Comparison of ENCODE assay signal across 20 cellular contexts in genomic region chr13:59086147-59086546, GRCh38.
DNase-seq lines count a peak whose midpoint lies in the region; ATAC-seq and TF ChIP-seq lines count a peak whose summit lies in the region.
"Had no signal": no experiment of that assay in that cellular context is flagged by ENCODE, and none has a peak within 500 bp of the region (broad histone marks: within the 10 kb centered on the region; RNA-seq: fewer than 3 reads in every experiment).

No MANE protein-coding gene starts in this region.

- CTCF ChIA-PET in SK-N-SH (lab: Yijun Ruan, JAX), result no interaction called here
- CTCF ChIA-PET in activated naive CD4-positive, alpha-beta T cell treated with anti-CD3 and anti-CD28 coated beads for 36 hours (lab: Charles Lee), result no interaction called here

- no peaks in the 10 kb centered on the region for H3K27me3 Mint-ChIP-seq in activated naive CD4-positive, alpha-beta T cell treated with anti-CD3 and anti-CD28 coated beads for 36 hours (ENCODE audit: low read depth)
- H3K27me3 Mint-ChIP-seq: brain had no signal

- H3K9ac ChIP-seq in SK-N-SH, result no peak overlapping the region

- H3K4me1 ChIP-seq in SK-N-SH (ENCODE audit: control insufficient read depth in 1 of 2, insufficient read depth in 2 of 2, low read depth in 1 of 2, low read length in 1 of 2) (peaks cover 0 to 10% of the 10 kb centered on the region in 2 experiments; a peak in 3 of 4 replicates), upper lobe of left lung (no peaks in the 10 kb centered on the region)
- H3K4me1 ChIP-seq: BE2C, transverse colon had no signal

- no peak overlapping the region for H3K4me2 ChIP-seq in SK-N-SH

- peaks cover 0 to 4% of the 10 kb centered on the region in 2 experiments for H3K36me3 ChIP-seq in SK-N-SH (replicated peaks in 1 of 2; ENCODE audit: control insufficient read depth in 1 of 2, insufficient read depth in 2 of 2, low read length in 1 of 2)
- no peaks in the 10 kb centered on the region for H3K36me3 ChIP-seq in upper lobe of left lung
- H3K36me3 ChIP-seq: BE2C, neutrophil, transverse colon had no signal

- 0 out of 4 replicates have a peak overlapping the region, but pooled peaks of 1 of the 2 experiments have one; percentile 7 for H3K27ac ChIP-seq in SK-N-SH (ENCODE audit: low read depth in 2 of 2, low read length in 1 of 2)
- no peak overlapping the region for H3K27ac ChIP-seq in upper lobe of left lung
- H3K27ac ChIP-seq: neutrophil, transverse colon had no signal

- H3K4me1 Mint-ChIP-seq in activated naive CD4-positive, alpha-beta T cell treated with anti-CD3 and anti-CD28 coated beads for 36 hours (ENCODE audit: low read depth), result no peaks in the 10 kb centered on the region
- H3K4me1 Mint-ChIP-seq: brain, mesothelial cell of epicardium had no signal

- TF ChIP-seq POLR2A in upper lobe of left lung (IDR thresholded peaks at IDR 0.05), result no peak

- no peak for TF ChIP-seq RAD21 in SK-N-SH (IDR thresholded peaks at IDR 0.05; ENCODE audit: low read length)

- no peak overlapping the region for H3K4me3 Mint-ChIP-seq in activated naive CD4-positive, alpha-beta T cell treated with anti-CD3 and anti-CD28 coated beads for 36 hours
- H3K4me3 Mint-ChIP-seq: brain, mesothelial cell of epicardium had no signal

- intact Hi-C loops in activated naive CD4-positive, alpha-beta T cell treated with anti-CD3 and anti-CD28 coated beads for 36 hours (cut with micrococcal nuclease), result no loop called here

- H3F3A ChIP-seq in SK-N-SH (replicated peaks; ENCODE audit: insufficient read depth), result peaks cover 22% of the 10 kb centered on the region

- DNase-seq in H4 (ENCODE audit: low spot score) (peak; percentile 74), SK-N-SH (no peak), fibroblast of mammary gland (ENCODE audit: low read depth) (peak; percentile 65), renal cortical epithelial cell (ENCODE audit: low read depth) (peak; percentile 26), NCI-H128 (lab: John Stamatoyannopoulos, UW; ENCODE audit: unreplicated experiment) (no peak), upper lobe of left lung (no peak), cerebellar cortex (ENCODE audit: low spot score) (no peak)
- no peak for DNase-seq in activated naive CD4-positive, alpha-beta T cell treated with anti-CD3 and anti-CD28 coated beads for 36 hours
- DNase-seq: activated gamma-delta T cell; BE2C; DMS 273 treated with DMSO at 0.1 percent for 48 hours; effector CD8-positive, alpha-beta T cell; glutamatergic neuron; NCI-H1105; stimulated activated CD4-positive, alpha-beta T cell treated with anti-CD3 and anti-CD28 coated beads, Interleukin-4, amount 100 ng/mL, for 1 hour; transverse colon had no signal

- H2AFZ ChIP-seq in SK-N-SH (ENCODE audit: low read depth), result no peak overlapping the region

- no peak overlapping the region for H3K27ac Mint-ChIP-seq in activated naive CD4-positive, alpha-beta T cell treated with anti-CD3 and anti-CD28 coated beads for 36 hours
- H3K27ac Mint-ChIP-seq: brain, mesothelial cell of epicardium had no signal

- no peaks in the 10 kb centered on the region for H3K27me3 ChIP-seq in SK-N-SH (ENCODE audit: insufficient read depth)
- H3K27me3 ChIP-seq in upper lobe of left lung, result no peaks in the 10 kb centered on the region
- H3K27me3 ChIP-seq: BE2C, neutrophil, transverse colon had no signal

- H3K9me3 Mint-ChIP-seq in activated naive CD4-positive, alpha-beta T cell treated with anti-CD3 and anti-CD28 coated beads for 36 hours, result peaks cover 8% of the 10 kb centered on the region

- no peaks in the 10 kb centered on the region for H4K20me1 ChIP-seq in SK-N-SH (ENCODE audit: insufficient read depth)

- H3K4me3 ChIP-seq in SK-N-SH (ENCODE audit: low read depth in 2 of 2, low read length in 1 of 2) (no peak overlapping the region), fibroblast of mammary gland (ENCODE audit: control insufficient read depth, low read depth, low read length) (no peak overlapping the region), upper lobe of left lung (no peak overlapping the region)
- H3K4me3 ChIP-seq: transverse colon had no signal

- ATAC-seq in upper lobe of left lung (ENCODE audit: low FRiP score in 2 of 2), result no peak
- ATAC-seq: sciatic nerve had no signal

- H3K79me2 ChIP-seq in SK-N-SH (ENCODE audit: insufficient read depth), result no peaks in the 10 kb centered on the region

- no peaks in the 10 kb centered on the region for H3K9me3 ChIP-seq in SK-N-SH
- H3K9me3 ChIP-seq in upper lobe of left lung, result no peaks in the 10 kb centered on the region
- H3K9me3 ChIP-seq: BE2C, neutrophil, transverse colon had no signal

- 6% methylated on average over 2 of the region's 2 CpGs for WGBS in SK-N-SH (ENCODE audit: low lambda C conversion rate)
- WGBS in upper lobe of left lung, 2 donors, result 81 to 88% methylated on average over 2 of the region's 2 CpGs

- TF ChIP-seq CTCF in SK-N-SH (IDR thresholded peaks at IDR 0.05) (no peak), fibroblast of mammary gland (conservative IDR thresholded peaks at IDR 0.05; ENCODE audit: control insufficient read depth, insufficient read depth, low read depth, low read length) (no peak), upper lobe of left lung (IDR thresholded peaks at IDR 0.05) (no peak)

- no peaks in the 10 kb centered on the region for H3K9me2 ChIP-seq in SK-N-SH

- no peaks in the 10 kb centered on the region for H3K36me3 Mint-ChIP-seq in activated naive CD4-positive, alpha-beta T cell treated with anti-CD3 and anti-CD28 coated beads for 36 hours (ENCODE audit: low read depth)
- H3K36me3 Mint-ChIP-seq: brain, mesothelial cell of epicardium had no signal

- TF ChIP-seq EP300 in SK-N-SH (IDR thresholded peaks at IDR 0.05; ENCODE audit: borderline replicate concordance in 1 of 2, low read depth in 1 of 2, low read length in 1 of 2) (peak in 1 of 2 experiments; percentile 23; a peak in 1 of 4 replicates), upper lobe of left lung (IDR thresholded peaks at IDR 0.05) (no peak)

- POLR2A ChIA-PET in SK-N-SH (lab: Yijun Ruan, JAX), result no interaction called here

TF ChIP-seq in SK-N-SH, 30 proteins besides CTCF, POLR2A, EP300 and RAD21:
- TF ChIP-seq MXI1 (IDR thresholded peaks at IDR 0.05; ENCODE audit: low read depth, low read length) (no peak), FOSL2 (IDR thresholded peaks at IDR 0.05; ENCODE audit: borderline replicate concordance, low read depth) (peak; percentile 54; the same call in 1 of the 2 replicates), TCF12 (IDR thresholded peaks at IDR 0.05) (peak; percentile 41), IRF3 (IDR thresholded peaks at IDR 0.05; ENCODE audit: low read depth, low read length) (no peak), PBX3 (IDR thresholded peaks at IDR 0.05) (0 out of 2 replicates have a peak, but pooled peaks have one; percentile 47), TEAD4 (IDR thresholded peaks at IDR 0.05; ENCODE audit: borderline replicate concordance, insufficient read depth) (no peak), JUND (IDR thresholded peaks at IDR 0.05) (peak; percentile 47)

Comparison
In these comparisons a context has a peak if more than half of its experiments do, and no peak if none do; other contexts are left out.
1. DNase-seq: peak in H4 (single experiment), fibroblast of mammary gland (single experiment) and renal cortical epithelial cell (single experiment); none in SK-N-SH (single experiment), NCI-H128 (single experiment), upper lobe of left lung (0 of 2), activated naive CD4-positive, alpha-beta T cell treated with anti-CD3 and anti-CD28 coated beads for 36 hours (single experiment) and cerebellar cortex (single experiment).